6 cellular contexts compared by ENCODE assay signal in genomic region chr2:99153921-99154604, GRCh38. TPM values are rescaled to one million over a fixed set of nuclear protein-coding genes. Genes with fewer than 3 reads are reported as not detected.
DNase-seq lines count a peak whose midpoint lies in the region; ATAC-seq and TF ChIP-seq lines count a peak whose summit lies in the region.

No MANE protein-coding gene starts in this region.

- no peaks in the 10 kb centered on the region for H3K36me3 ChIP-seq in Loucy (ENCODE audit: insufficient read depth, low read length)

- H3K4me1 ChIP-seq in Loucy (ENCODE audit: insufficient read depth, low read length, poor library complexity, severe bottlenecking), result peaks cover 52% of the 10 kb centered on the region

- H3K9ac ChIP-seq in Loucy (ENCODE audit: low read depth, low read length, poor library complexity, severe bottlenecking), result peak overlapping the region; percentile 90

- no peaks in the 10 kb centered on the region for H4K20me1 ChIP-seq in Loucy (ENCODE audit: insufficient read depth, low read length, poor library complexity, severe bottlenecking)

- ATAC-seq in sciatic nerve, result peak; percentile 6

- peak overlapping the region; percentile 92 for H3K4me3 ChIP-seq in Loucy (ENCODE audit: low read length, poor library complexity, severe bottlenecking)

- H3K9me2 ChIP-seq in Loucy (replicated peaks; ENCODE audit: low read depth, low read length), result no peaks in the 10 kb centered on the region

- H3F3A ChIP-seq in Loucy (ENCODE audit: low read depth), result no peaks in the 10 kb centered on the region; the same call in 1 of the 2 replicates

- peaks cover 21% of the 10 kb centered on the region for H3K79me2 ChIP-seq in Loucy (ENCODE audit: insufficient read depth, low read length)

- no peaks in the 10 kb centered on the region for H3K9me3 ChIP-seq in Loucy (ENCODE audit: insufficient read depth, low read depth, low read length)

- no peaks in the 10 kb centered on the region for H3K27me3 ChIP-seq in Loucy (ENCODE audit: insufficient read depth, low read length, poor library complexity, severe bottlenecking)

- intact Hi-C loops in sciatic nerve (cut with DNase I), result no loop called here

- DNase-seq in dermis blood vessel endothelial cell (peak; percentile 3), sciatic nerve (ENCODE audit: low spot score) (no peak), NCI-H226 (no peak), putamen (ENCODE audit: low spot score) (no peak), NCI-H1436 (lab: John Stamatoyannopoulos, UW) (no peak)

- H3K4me2 ChIP-seq in Loucy (ENCODE audit: low read depth, low read length, poor library complexity, severe bottlenecking), result peak overlapping the region; percentile 87

- peak overlapping the region; percentile 91 for H2AFZ ChIP-seq in Loucy (ENCODE audit: low read length)

- TF ChIP-seq CTCF in Loucy (conservative IDR thresholded peaks at IDR 0.05; ENCODE audit: low read length), result no peak

RNA-seq across cellular contexts. Expression of gene TSGA10, which starts 0.7 kb away (rescaled TPM):
- total RNA-seq in dermis blood vessel endothelial cell (1.7 and 2.9 TPM in 2 replicates), sciatic nerve (11.0 TPM)

RNA-seq across cellular contexts. Expression of gene LIPT1, which starts 0.7 kb away (rescaled TPM):
- 6.2 and 7.5 TPM in 2 replicates for total RNA-seq in dermis blood vessel endothelial cell
- total RNA-seq in sciatic nerve, result 12.1 TPM

RNA-seq across cellular contexts. Expression of gene C2orf15, which starts 12.6 kb away (rescaled TPM):
- 0.37 TPM in 1 of 2 replicates, not detected in the other for total RNA-seq in dermis blood vessel endothelial cell
- total RNA-seq in sciatic nerve, result not detected

RNA-seq across cellular contexts. Expression of gene MITD1, which starts 26.8 kb away (rescaled TPM):
- total RNA-seq in dermis blood vessel endothelial cell, result 24.9 and 27.7 TPM in 2 replicates
- total RNA-seq in sciatic nerve, result 34.5 TPM

RNA-seq across cellular contexts. Expression of gene MRPL30, which starts 26.9 kb away (rescaled TPM):
- total RNA-seq in dermis blood vessel endothelial cell, result 34.5 and 57.7 TPM in 2 replicates
- 22.6 TPM for total RNA-seq in sciatic nerve
